In the genomic region with DNA sequence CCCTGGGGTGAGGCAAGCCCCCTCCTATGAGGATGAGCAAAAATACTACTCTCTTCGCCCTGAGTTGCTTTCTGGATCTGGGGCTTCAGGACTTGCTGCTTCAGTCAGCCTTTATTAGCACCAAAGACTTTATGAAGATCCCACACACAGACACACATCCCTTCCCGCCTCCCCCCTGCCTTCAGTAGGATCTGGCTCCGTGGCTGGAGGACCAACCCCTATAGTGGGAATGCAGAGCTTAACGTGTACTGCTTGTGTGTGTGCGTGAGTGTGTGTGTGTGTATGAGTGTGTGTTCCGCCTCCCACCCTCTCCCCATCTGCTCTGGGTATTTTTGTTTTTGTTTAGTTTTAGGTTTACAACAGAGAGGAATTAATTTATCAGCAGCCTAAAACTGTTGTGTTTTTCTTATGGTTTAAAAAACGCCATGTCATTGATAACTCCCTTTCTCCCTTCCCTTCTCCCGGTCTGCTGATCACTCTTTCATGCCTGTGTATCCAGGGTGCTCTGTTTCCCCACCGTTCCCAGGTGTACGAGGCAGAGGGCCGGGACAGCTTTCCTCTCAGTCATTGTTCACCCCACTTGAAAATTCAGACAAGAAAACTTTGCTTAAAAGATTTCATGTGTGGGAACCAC, we compare ENCODE assay signal across 1 cellular context.
TF ChIP-seq lines count a peak whose summit lies in the region.

No MANE protein-coding gene starts in this region.

TF ChIP-seq in GM12878, 131 proteins besides CTCF, POLR2A, EP300 and RAD21:
- TF ChIP-seq HDAC2 (IDR thresholded peaks at IDR 0.05) (no peak), RB1 (IDR thresholded peaks at IDR 0.05; ENCODE audit: borderline replicate concordance) (no peak), CBX5 (IDR thresholded peaks at IDR 0.05; ENCODE audit: low read depth) (no peak), KLF5 (IDR thresholded peaks at IDR 0.05; ENCODE audit: partially characterized antibody) (no peak), CHD2 (IDR thresholded peaks at IDR 0.05; ENCODE audit: borderline replicate concordance, low read depth, low read length) (no peak), NR2C2 (IDR thresholded peaks at IDR 0.05; ENCODE audit: borderline replicate concordance, control insufficient read depth, insufficient read length, low read depth) (no peak), NBN (IDR thresholded peaks at IDR 0.05) (no peak), SUZ12 (IDR thresholded peaks at IDR 0.05; ENCODE audit: unreplicated experiment) (no peak), POU2F2 (IDR thresholded peaks at IDR 0.05; ENCODE audit: borderline replicate concordance, low read depth, low read length) (no peak), PKNOX1 (IDR thresholded peaks at IDR 0.05) (no peak), STAT3 (IDR thresholded peaks at IDR 0.05; ENCODE audit: low read depth, low read length) (no peak), PML (IDR thresholded peaks at IDR 0.05; ENCODE audit: low read length) (no peak), TBL1XR1 (IDR thresholded peaks at IDR 0.05; ENCODE audit: low read depth, low read length) (no peak)
- TF ChIP-seq, protein P1, sequence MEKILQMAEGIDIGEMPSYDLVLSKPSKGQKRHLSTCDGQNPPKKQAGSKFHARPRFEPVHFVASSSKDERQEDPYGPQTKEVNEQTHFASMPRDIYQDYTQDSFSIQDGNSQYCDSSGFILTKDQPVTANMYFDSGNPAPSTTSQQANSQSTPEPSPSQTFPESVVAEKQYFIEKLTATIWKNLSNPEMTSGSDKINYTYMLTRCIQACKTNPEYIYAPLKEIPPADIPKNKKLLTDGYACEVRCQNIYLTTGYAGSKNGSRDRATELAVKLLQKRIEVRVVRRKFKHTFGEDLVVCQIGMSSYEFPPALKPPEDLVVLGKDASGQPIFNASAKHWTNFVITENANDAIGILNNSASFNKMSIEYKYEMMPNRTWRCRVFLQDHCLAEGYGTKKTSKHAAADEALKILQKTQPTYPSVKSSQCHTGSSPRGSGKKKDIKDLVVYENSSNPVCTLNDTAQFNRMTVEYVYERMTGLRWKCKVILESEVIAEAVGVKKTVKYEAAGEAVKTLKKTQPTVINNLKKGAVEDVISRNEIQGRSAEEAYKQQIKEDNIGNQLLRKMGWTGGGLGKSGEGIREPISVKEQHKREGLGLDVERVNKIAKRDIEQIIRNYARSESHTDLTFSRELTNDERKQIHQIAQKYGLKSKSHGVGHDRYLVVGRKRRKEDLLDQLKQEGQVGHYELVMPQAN (conservative IDR thresholded peaks at IDR 0.05), result no peak
- TF ChIP-seq, protein P2, sequence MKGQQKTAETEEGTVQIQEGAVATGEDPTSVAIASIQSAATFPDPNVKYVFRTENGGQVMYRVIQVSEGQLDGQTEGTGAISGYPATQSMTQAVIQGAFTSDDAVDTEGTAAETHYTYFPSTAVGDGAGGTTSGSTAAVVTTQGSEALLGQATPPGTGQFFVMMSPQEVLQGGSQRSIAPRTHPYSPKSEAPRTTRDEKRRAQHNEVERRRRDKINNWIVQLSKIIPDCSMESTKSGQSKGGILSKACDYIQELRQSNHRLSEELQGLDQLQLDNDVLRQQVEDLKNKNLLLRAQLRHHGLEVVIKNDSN (IDR thresholded peaks at IDR 0.05; ENCODE audit: borderline replicate concordance, extremely low read length, insufficient read depth, low read depth, low read length), result no peak
- TF ChIP-seq, protein P3, sequence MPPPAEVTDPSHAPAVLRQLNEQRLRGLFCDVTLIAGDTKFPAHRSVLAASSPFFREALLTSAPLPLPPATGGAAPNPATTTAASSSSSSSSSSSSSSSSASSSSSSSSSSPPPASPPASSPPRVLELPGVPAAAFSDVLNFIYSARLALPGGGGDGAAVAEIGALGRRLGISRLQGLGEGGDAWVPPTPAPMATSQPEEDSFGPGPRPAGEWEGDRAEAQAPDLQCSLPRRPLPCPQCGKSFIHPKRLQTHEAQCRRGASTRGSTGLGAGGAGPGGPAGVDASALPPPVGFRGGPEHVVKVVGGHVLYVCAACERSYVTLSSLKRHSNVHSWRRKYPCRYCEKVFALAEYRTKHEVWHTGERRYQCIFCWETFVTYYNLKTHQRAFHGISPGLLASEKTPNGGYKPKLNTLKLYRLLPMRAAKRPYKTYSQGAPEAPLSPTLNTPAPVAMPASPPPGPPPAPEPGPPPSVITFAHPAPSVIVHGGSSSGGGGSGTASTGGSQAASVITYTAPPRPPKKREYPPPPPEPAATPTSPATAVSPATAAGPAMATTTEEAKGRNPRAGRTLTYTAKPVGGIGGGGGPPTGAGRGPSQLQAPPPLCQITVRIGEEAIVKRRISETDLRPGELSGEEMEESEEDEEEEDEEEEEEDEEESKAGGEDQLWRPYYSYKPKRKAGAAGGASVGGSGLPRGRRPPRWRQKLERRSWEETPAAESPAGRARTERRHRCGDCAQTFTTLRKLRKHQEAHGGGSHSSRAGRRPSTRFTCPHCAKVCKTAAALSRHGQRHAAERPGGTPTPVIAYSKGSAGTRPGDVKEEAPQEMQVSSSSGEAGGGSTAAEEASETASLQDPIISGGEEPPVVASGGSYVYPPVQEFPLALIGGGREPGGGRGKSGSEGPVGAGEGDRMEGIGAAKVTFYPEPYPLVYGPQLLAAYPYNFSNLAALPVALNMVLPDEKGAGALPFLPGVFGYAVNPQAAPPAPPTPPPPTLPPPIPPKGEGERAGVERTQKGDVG (CRISPR knock-in tag; IDR thresholded peaks at IDR 0.05), result no peak
- TF ChIP-seq, protein P4, sequence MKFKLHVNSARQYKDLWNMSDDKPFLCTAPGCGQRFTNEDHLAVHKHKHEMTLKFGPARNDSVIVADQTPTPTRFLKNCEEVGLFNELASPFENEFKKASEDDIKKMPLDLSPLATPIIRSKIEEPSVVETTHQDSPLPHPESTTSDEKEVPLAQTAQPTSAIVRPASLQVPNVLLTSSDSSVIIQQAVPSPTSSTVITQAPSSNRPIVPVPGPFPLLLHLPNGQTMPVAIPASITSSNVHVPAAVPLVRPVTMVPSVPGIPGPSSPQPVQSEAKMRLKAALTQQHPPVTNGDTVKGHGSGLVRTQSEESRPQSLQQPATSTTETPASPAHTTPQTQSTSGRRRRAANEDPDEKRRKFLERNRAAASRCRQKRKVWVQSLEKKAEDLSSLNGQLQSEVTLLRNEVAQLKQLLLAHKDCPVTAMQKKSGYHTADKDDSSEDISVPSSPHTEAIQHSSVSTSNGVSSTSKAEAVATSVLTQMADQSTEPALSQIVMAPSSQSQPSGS (IDR thresholded peaks at IDR 0.05; ENCODE audit: low read length), result no peak
